ENCODE assay signal across 23 cellular contexts in genomic region chr2:36706451-36706850, GRCh38. TPM values are rescaled to one million over a fixed set of nuclear protein-coding genes. Genes with fewer than 3 reads are reported as not detected.
A peak's percentile ranks its signal among the peaks of the same experiment; 100 is the strongest.
DNase-seq lines count a peak whose midpoint lies in the region; ATAC-seq, FAIRE-seq and TF ChIP-seq lines count a peak whose summit lies in the region.
"Had no signal": no experiment of that assay in that cellular context is flagged by ENCODE, and none has a peak within 500 bp of the region (broad histone marks: within the 10 kb centered on the region; RNA-seq: fewer than 3 reads in every experiment).

No MANE protein-coding gene starts in this region.

- intact Hi-C loops in esophagus squamous epithelium (cut with DNase I), result no loop called here

- H3K27me3 ChIP-seq in HL-60 (ENCODE audit: insufficient read depth, poor library complexity, severe bottlenecking) (no peaks in the 10 kb centered on the region), esophagus squamous epithelium (no peaks in the 10 kb centered on the region), osteoblast (ENCODE audit: insufficient read depth, low read length) (no peaks in the 10 kb centered on the region), GM23338 (ENCODE audit: insufficient read depth) (no peaks in the 10 kb centered on the region)
- H3K27me3 ChIP-seq: transverse colon had no signal

- no peaks in the 10 kb centered on the region for H3K36me3 ChIP-seq in esophagus squamous epithelium
- H3K36me3 ChIP-seq in osteoblast (ENCODE audit: insufficient read depth, low read length), result no peaks in the 10 kb centered on the region
- H3K36me3 ChIP-seq in GM23338 (ENCODE audit: insufficient read depth), result peaks cover 4% of the 10 kb centered on the region; the same call in 1 of the 2 replicates
- H3K36me3 ChIP-seq: transverse colon had no signal

- ATAC-seq in GM23338, result no peak
- ATAC-seq: stimulated activated naive B cell treated with anti-CD40 and anti-IgM and Interleukin-4, amounts not matched to agents 10 μg/mL and 1 μg/mL and 100 μg/mL, for 72 hours had no signal

- peaks cover 9% of the 10 kb centered on the region; the same call in 1 of the 2 replicates for H3K9me2 ChIP-seq in GM23338 (ENCODE audit: insufficient read depth)

- H3K9me3 ChIP-seq in esophagus squamous epithelium (peaks cover 0 to 7% (median 0%) of the 10 kb centered on the region in 3 donors), osteoblast (ENCODE audit: low read depth, low read length) (no peaks in the 10 kb centered on the region)

- H3K79me2 ChIP-seq in osteoblast (ENCODE audit: insufficient read depth, low read length) (no peaks in the 10 kb centered on the region), GM23338 (replicated peaks; ENCODE audit: insufficient read depth) (no peaks in the 10 kb centered on the region)

- TF ChIP-seq CTCF in AG10803 (conservative IDR thresholded peaks at IDR 0.05; ENCODE audit: low read length) (no peak), HL-60 (IDR thresholded peaks at IDR 0.05; ENCODE audit: insufficient read depth, low read length) (no peak), esophagus squamous epithelium (IDR thresholded peaks at IDR 0.05) (no peak), osteoblast (IDR thresholded peaks at IDR 0.05; ENCODE audit: extremely low read depth, low read depth, low read length) (no peak), GM23338 (conservative IDR thresholded peaks at IDR 0.05; ENCODE audit: low read depth in 2 of 2) (no peak)

- no peaks in the 10 kb centered on the region for H3F3A ChIP-seq in GM23338 (replicated peaks; ENCODE audit: low read depth)

- TF ChIP-seq POLR2A in esophagus squamous epithelium (IDR thresholded peaks at IDR 0.05), result no peak

- H3K4me1 ChIP-seq in esophagus squamous epithelium (peaks cover 0 to 75% (median 33%) of the 10 kb centered on the region in 3 donors), osteoblast (ENCODE audit: insufficient read depth, low read length) (peaks cover 45% of the 10 kb centered on the region), GM23338 (ENCODE audit: insufficient read depth) (peaks cover 4% of the 10 kb centered on the region; the same call in 1 of the 2 replicates)
- H3K4me1 ChIP-seq: transverse colon had no signal

- DNase-seq in AG10803 (ENCODE audit: low read depth) (peak; percentile 38), HL-60 (ENCODE audit: low read depth in 1 of 2, low spot score in 1 of 2) (no peak), esophagus squamous epithelium (lab: John Stamatoyannopoulos, UW) (no peak), osteoblast (ENCODE audit: insufficient read length, low spot score, missing footprints) (no peak), GM23338 (ENCODE audit: low spot score) (no peak), NCI-H774 (lab: John Stamatoyannopoulos, UW) (no peak), HTR-8/SVneo (ENCODE audit: insufficient read length, low spot score) (no peak)
- no peak for DNase-seq in stimulated activated CD4-positive, alpha-beta T cell treated with anti-CD3 and anti-CD28 coated beads, Interleukin-1b, Interleukin-23, amount 100 ng/mL, for 48 hours
- DNase-seq: activated CD4-positive, alpha-beta T cell treated with anti-CD3 and anti-CD28 coated beads for 4 hours; activated gamma-delta T cell; caudate nucleus; H9; hypothalamus; kidney; mesendoderm; NCI-H1105; stimulated activated naive B cell treated with anti-CD40 and anti-IgM and Interleukin-4, amounts not matched to agents 10 μg/mL and 1 μg/mL and 100 μg/mL, for 72 hours; transverse colon had no signal

- peaks cover 12% of the 10 kb centered on the region for H3K27me3 Mint-ChIP-seq in GM23338 (ENCODE audit: insufficient read depth, low read depth, poor library complexity)

- 54 to 58% methylated on average over 3 of the region's 3 CpGs for WGBS in esophagus squamous epithelium, 2 donors

- FAIRE-seq in HTR-8/SVneo (lab: Jason Lieb, UNC), result no peak
- FAIRE-seq: GM19239, kidney, TTC549 had no signal

- no peak overlapping the region for H3K27ac Mint-ChIP-seq in GM23338
- H3K27ac Mint-ChIP-seq: H9; stimulated activated naive B cell treated with anti-CD40 and anti-IgM and Interleukin-4, amounts not matched to agents 10 μg/mL and 1 μg/mL and 100 μg/mL, for 72 hours had no signal

- no peak overlapping the region; the same call in 1 of the 2 replicates for H3K4me3 ChIP-seq in AG10803 (ENCODE audit: low read length)
- no peak overlapping the region for H3K4me3 ChIP-seq in HL-60 (replicated peaks; ENCODE audit: insufficient read depth, low read length)
- H3K4me3 ChIP-seq in esophagus squamous epithelium, result no peak overlapping the region
- peak overlapping the region; percentile 37 for H3K4me3 ChIP-seq in osteoblast (ENCODE audit: insufficient read depth, low read length)
- H3K4me3 ChIP-seq in GM23338, result no peak overlapping the region
- H3K4me3 ChIP-seq: transverse colon had no signal

- peaks cover 4% of the 10 kb centered on the region; the same call in 1 of the 3 replicates for H3K36me3 Mint-ChIP-seq in GM23338 (ENCODE audit: low read depth)
- H3K36me3 Mint-ChIP-seq: stimulated activated naive B cell treated with anti-CD40 and anti-IgM and Interleukin-4, amounts not matched to agents 10 μg/mL and 1 μg/mL and 100 μg/mL, for 72 hours had no signal

- no peak overlapping the region for H3K4me3 Mint-ChIP-seq in GM23338
- H3K4me3 Mint-ChIP-seq: H9; neural crest cell; stimulated activated naive B cell treated with anti-CD40 and anti-IgM and Interleukin-4, amounts not matched to agents 10 μg/mL and 1 μg/mL and 100 μg/mL, for 72 hours had no signal

- H3K4me1 Mint-ChIP-seq in GM23338, result peaks cover 6% of the 10 kb centered on the region
- H3K4me1 Mint-ChIP-seq: neural crest cell had no signal

- H3K4me2 ChIP-seq in osteoblast (ENCODE audit: insufficient read depth, low read length), result peak overlapping the region; percentile 58
- no peak overlapping the region for H3K4me2 ChIP-seq in GM23338
- H3K4me2 ChIP-seq: KMS-11 had no signal

- peak overlapping the region; percentile 17 for H3K27ac ChIP-seq in HL-60 (replicated peaks)
- peak overlapping the region in 3 of 4 donors; percentile 57 to 76 (median 75) for H3K27ac ChIP-seq in esophagus squamous epithelium
- peak overlapping the region; percentile 86 for H3K27ac ChIP-seq in osteoblast (ENCODE audit: low read depth, low read length)
- H3K27ac ChIP-seq in GM23338 (ENCODE audit: low read depth), result no peak overlapping the region
- H3K27ac ChIP-seq: KMS-11, transverse colon had no signal

- H3K9me3 Mint-ChIP-seq in GM23338, result peaks cover 9% of the 10 kb centered on the region

- peak overlapping the region; percentile 73 for H2AFZ ChIP-seq in osteoblast (ENCODE audit: low read length)
- no peak overlapping the region for H2AFZ ChIP-seq in GM23338

- H4K20me1 ChIP-seq in osteoblast (ENCODE audit: insufficient read depth, low read length), result no peaks in the 10 kb centered on the region
- no peaks in the 10 kb centered on the region for H4K20me1 ChIP-seq in GM23338 (replicated peaks; ENCODE audit: insufficient read depth)

TF ChIP-seq in GM23338, 12 proteins besides CTCF, POLR2A, EP300 and RAD21:
- TF ChIP-seq NANOG (IDR thresholded peaks at IDR 0.05; ENCODE audit: borderline replicate concordance), result no peak
- TF ChIP-seq POLR2AphosphoS5 (IDR thresholded peaks at IDR 0.05; ENCODE audit: low read depth), result no peak
- no peak for TF ChIP-seq ETS1 (IDR thresholded peaks at IDR 0.05)
- no peak for TF ChIP-seq EZH2 (IDR thresholded peaks at IDR 0.05; ENCODE audit: low read depth, unreplicated experiment)

RNA-seq across cellular contexts. Expression of gene VIT, which starts 9.9 kb away (rescaled TPM):
- total RNA-seq in esophagus squamous epithelium (10 to 100 TPM in 2 of 4 donors, 1 to 10 TPM in 2; 2.9 to 36.8 (median 10.6) TPM), osteoblast (27.7 and 31.1 TPM in 2 replicates)
- total RNA-seq in GM23338 (2014; rRNA removed; shearing (Covaris generic)), result not detected in 2 replicates
- not detected in 2 replicates for polyA plus RNA-seq in GM23338 (2016; fragmentation: Nextera tagmentation; extraction: Ambion mirVana)
- total RNA-seq: Daoy, kidney, neural crest cell had no signal
